8 cellular contexts compared by ENCODE assay signal in genomic region chr5:67166460-67166871, GRCh38. TPM values are rescaled to one million over a fixed set of nuclear protein-coding genes. Genes with fewer than 3 reads are reported as not detected.
DNase-seq lines count a peak whose midpoint lies in the region; ATAC-seq and TF ChIP-seq lines count a peak whose summit lies in the region.

No MANE protein-coding gene starts in this region.

- no peaks in the 10 kb centered on the region for H3K9me3 Mint-ChIP-seq in naive thymus-derived CD4-positive, alpha-beta T cell
- no peaks in the 10 kb centered on the region for H3K9me3 Mint-ChIP-seq in stimulated activated naive CD8-positive, alpha-beta T cell treated with anti-CD3 and anti-CD28 coated beads, Interleukin-15, amount 100 ng/mL, for 72 hours

- ATAC-seq in GM18519 (IDR thresholded peaks at IDR 0.05; ENCODE audit: low FRiP score, unreplicated experiment) (peak; percentile 22), HG03095 (IDR thresholded peaks at IDR 0.05; ENCODE audit: unreplicated experiment) (peak; percentile 38)
- peak; percentile 74 for ATAC-seq in naive thymus-derived CD4-positive, alpha-beta T cell
- ATAC-seq in stimulated activated naive CD8-positive, alpha-beta T cell treated with anti-CD3 and anti-CD28 coated beads, Interleukin-15, amount 100 ng/mL, for 72 hours: peak; percentile 78

- H3K4me3 Mint-ChIP-seq in naive thymus-derived CD4-positive, alpha-beta T cell: peak overlapping the region; percentile 74 to 96 (median 88)
- peak overlapping the region; percentile 84 to 86 for H3K4me3 Mint-ChIP-seq in stimulated activated naive CD8-positive, alpha-beta T cell treated with anti-CD3 and anti-CD28 coated beads, Interleukin-15, amount 100 ng/mL, for 72 hours

- H3K36me3 ChIP-seq in naive thymus-derived CD4-positive, alpha-beta T cell (ENCODE audit: control insufficient read depth in 2 of 3, insufficient read depth in 3 of 3, low read length in 3 of 3): peaks cover 0 to 11% (median 0%) of the 10 kb centered on the region in 3 experiments

- H3K27ac ChIP-seq in coronary artery: peak overlapping the region; percentile 29 to 82
- peak overlapping the region; percentile 80 for H3K27ac ChIP-seq in naive thymus-derived CD4-positive, alpha-beta T cell (ENCODE audit: low read depth, low read length)

- peak overlapping the region in 8 of 9 donors; percentile 96 to 100 (median 98) for H3K27ac Mint-ChIP-seq in naive thymus-derived CD4-positive, alpha-beta T cell
- peak overlapping the region; percentile 95 to 98 for H3K27ac Mint-ChIP-seq in stimulated activated naive CD8-positive, alpha-beta T cell treated with anti-CD3 and anti-CD28 coated beads, Interleukin-15, amount 100 ng/mL, for 72 hours

- H3K4me3 ChIP-seq in coronary artery: peak overlapping the region; percentile 65
- peak overlapping the region; percentile 54 for H3K4me3 ChIP-seq in naive thymus-derived CD4-positive, alpha-beta T cell (ENCODE audit: low read length)

- H3K9me3 ChIP-seq in naive thymus-derived CD4-positive, alpha-beta T cell (ENCODE audit: control insufficient read depth in 2 of 3, low read length in 3 of 3): no peaks in the 10 kb centered on the region

- POLR2A ChIA-PET in naive thymus-derived CD4-positive, alpha-beta T cell (lab: Charles Lee): interaction anchor here (0.6 to 17.7 kb wide), 13 partner anchors 9 to 1050 kb away, joined by 3 to 348 read pairs (median 5); partner anchors contain the start of gene CD180

- H3K27me3 Mint-ChIP-seq in naive thymus-derived CD4-positive, alpha-beta T cell: no peaks in the 10 kb centered on the region
- no peaks in the 10 kb centered on the region for H3K27me3 Mint-ChIP-seq in stimulated activated naive CD8-positive, alpha-beta T cell treated with anti-CD3 and anti-CD28 coated beads, Interleukin-15, amount 100 ng/mL, for 72 hours

- H3K4me1 Mint-ChIP-seq in naive thymus-derived CD4-positive, alpha-beta T cell: peaks cover 30 to 76% (median 55%) of the 10 kb centered on the region in 7 donors
- H3K4me1 Mint-ChIP-seq in stimulated activated naive CD8-positive, alpha-beta T cell treated with anti-CD3 and anti-CD28 coated beads, Interleukin-15, amount 100 ng/mL, for 72 hours: peaks cover 64% of the 10 kb centered on the region

- no peaks in the 10 kb centered on the region for H3K27me3 ChIP-seq in naive thymus-derived CD4-positive, alpha-beta T cell (ENCODE audit: control insufficient read depth in 2 of 2, insufficient read depth in 2 of 2, low read length in 2 of 2)

- CTCF ChIA-PET in naive thymus-derived CD4-positive, alpha-beta T cell (lab: Charles Lee): interaction anchor here (0.9 to 17.3 kb wide), 8 partner anchors 9 to 161 kb away, joined by 3 to 370 read pairs (median 4); partner anchors contain the start of gene CD180

- peaks cover 65 to 69% of the 10 kb centered on the region in 2 donors for H3K4me1 ChIP-seq in naive thymus-derived CD4-positive, alpha-beta T cell (ENCODE audit: control insufficient read depth in 2 of 2, insufficient read depth in 2 of 2, low read length in 2 of 2)

- peaks cover 4 to 63% (median 14%) of the 10 kb centered on the region in 5 donors for H3K36me3 Mint-ChIP-seq in naive thymus-derived CD4-positive, alpha-beta T cell

- intact Hi-C loops in naive thymus-derived CD4-positive, alpha-beta T cell (cut with micrococcal nuclease): loop anchor here (1.0 to 10.0 kb wide), 15 partner anchors 9 to 1998 kb away; partner anchors contain the start of genes CCNB1 (in 1 of the 2), CENPK (in 1 of the 2), PIK3R1 (in 1 of the 2) and PPWD1 (in 1 of the 2)

- TF ChIP-seq CTCF in coronary artery (IDR thresholded peaks at IDR 0.05): no peak

- DNase-seq in activated CD4-positive, CD25-positive, alpha-beta regulatory T cell (lab: John Stamatoyannopoulos, UW): peak; percentile 22 to 71 (median 47)
- DNase-seq in coronary artery (ENCODE audit: low spot score): peak; percentile 78
- peak; percentile 31 to 82 (median 47) for DNase-seq in naive thymus-derived CD4-positive, alpha-beta T cell
- DNase-seq in stimulated activated naive CD8-positive, alpha-beta T cell treated with anti-CD3 and anti-CD28 coated beads, Interleukin-15, amount 100 ng/mL, for 72 hours: peak; percentile 53 to 83
- no peak for DNase-seq in NCI-H510A treated with DMSO at 0.1 percent for 48 hours (lab: John Stamatoyannopoulos, UW)
- DNase-seq in SHP77 (lab: John Stamatoyannopoulos, UW): no peak

RNA-seq across cellular contexts. Expression of gene CD180, which starts 30.1 kb away (rescaled TPM):
- total RNA-seq in naive thymus-derived CD4-positive, alpha-beta T cell: 1 to 10 TPM in 3 of 5 experiments, under 1 TPM in 2; 0.37 to 6.4 (median 1.7) TPM
- polyA plus RNA-seq in naive thymus-derived CD4-positive, alpha-beta T cell: under 1 TPM; 0.20 to 0.22 TPM

Comparison
In these comparisons a context has a peak if more than half of its experiments do, and no peak if none do; other contexts are left out.
1. ATAC-seq: peak in every context shown above with its lines; median percentile 78 in stimulated activated naive CD8-positive, alpha-beta T cell treated with anti-CD3 and anti-CD28 coated beads, Interleukin-15, amount 100 ng/mL, for 72 hours; 74 in naive thymus-derived CD4-positive, alpha-beta T cell; 38 in HG03095; 22 in GM18519.
2. DNase-seq: peak in activated CD4-positive, CD25-positive, alpha-beta regulatory T cell (4 of 4), coronary artery (single experiment), naive thymus-derived CD4-positive, alpha-beta T cell (9 of 9) and stimulated activated naive CD8-positive, alpha-beta T cell treated with anti-CD3 and anti-CD28 coated beads, Interleukin-15, amount 100 ng/mL, for 72 hours (2 of 2); none in NCI-H510A treated with DMSO at 0.1 percent for 48 hours (single experiment) and SHP77 (0 of 2).